ENCODE assay signal across 5 cellular contexts in genomic region chr1:173683838-173684237, GRCh38. TPM values are rescaled to one million over a fixed set of nuclear protein-coding genes. Genes with fewer than 3 reads are reported as not detected.
"Had no signal": no experiment of that assay in that cellular context is flagged by ENCODE, and none has a peak within 500 bp of the region (broad histone marks: within the 10 kb centered on the region; RNA-seq: fewer than 3 reads in every experiment).

No MANE protein-coding gene starts in this region.

RNA-seq across cellular contexts. Expression of gene ANKRD45, which starts 14.2 kb away (rescaled TPM):
- total RNA-seq: GM23248, HepG2 had no signal
- polyA plus RNA-seq: HepG2, IgD-negative memory B cell had no signal

RNA-seq across cellular contexts. Expression of gene TEX50, which starts 48.7 kb away (rescaled TPM):
- total RNA-seq: GM23248, H9, HepG2, HT1080 had no signal
- polyA plus RNA-seq: GM23248, HepG2, IgD-negative memory B cell had no signal
